ENCODE assay signal across 24 cellular contexts in the genomic region with DNA sequence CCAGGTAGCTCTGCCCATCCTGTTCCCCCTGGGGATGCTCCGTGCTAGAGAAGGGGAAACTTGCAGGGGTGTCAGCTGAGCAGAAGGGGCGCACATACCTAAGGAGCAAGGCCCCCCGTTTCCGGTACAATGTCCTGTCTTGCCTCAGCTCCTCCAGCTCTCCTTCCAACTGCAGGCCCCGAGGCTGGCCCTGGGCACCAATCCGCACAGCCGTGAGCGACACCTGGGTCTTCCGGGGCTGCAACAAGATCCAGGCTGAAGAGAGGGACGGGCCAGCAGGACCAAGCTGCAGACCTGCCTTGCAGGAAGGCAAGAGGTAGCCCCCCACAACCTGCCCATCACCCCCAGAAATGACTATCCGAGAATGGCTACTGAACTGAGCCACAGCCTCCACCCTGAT.
"Had no signal": no experiment of that assay in that cellular context is flagged by ENCODE, and none has a peak within 500 bp of the region (broad histone marks: within the 10 kb centered on the region; RNA-seq: fewer than 3 reads in every experiment).

No MANE protein-coding gene starts in this region.

- H3K9me3 ChIP-seq: colonic mucosa, esophagus muscularis mucosa, esophagus squamous epithelium, gastrocnemius medialis, gastroesophageal sphincter, heart left ventricle, heart right ventricle had no signal

- H3K27ac ChIP-seq: colonic mucosa, coronary artery, dorsolateral prefrontal cortex, epithelial cell of prostate, esophagus muscularis mucosa, esophagus squamous epithelium, foreskin keratinocyte, gastrocnemius medialis, gastroesophageal sphincter, heart left ventricle, heart right ventricle had no signal

- H3K4me1 ChIP-seq: colonic mucosa, foreskin keratinocyte, gastrocnemius medialis had no signal

- ATAC-seq: effector memory CD8-positive, alpha-beta T cell; esophagus mucosa; foreskin keratinocyte; gastrocnemius medialis; gastroesophageal sphincter; heart left ventricle; heart right ventricle had no signal

- H3K36me3 ChIP-seq: colonic mucosa, esophagus muscularis mucosa, esophagus squamous epithelium, gastrocnemius medialis, gastroesophageal sphincter, heart left ventricle, heart right ventricle had no signal

- H3K4me3 ChIP-seq: colonic mucosa, coronary artery, dorsolateral prefrontal cortex, esophagus muscularis mucosa, esophagus squamous epithelium, gastrocnemius medialis, gastroesophageal sphincter, heart left ventricle, heart right ventricle had no signal

- H3K27me3 ChIP-seq: colonic mucosa, dorsolateral prefrontal cortex, esophagus muscularis mucosa, esophagus squamous epithelium, gastrocnemius medialis, gastroesophageal sphincter, heart left ventricle, heart right ventricle had no signal

- DNase-seq: colonic mucosa; cortex of kidney; dermis blood vessel endothelial cell; dorsolateral prefrontal cortex; effector CD4-positive, alpha-beta T cell; effector CD8-positive, alpha-beta T cell; effector memory CD4-positive, alpha-beta T cell; effector memory CD8-positive, alpha-beta T cell; endodermal cell; erythroblast; esophagus squamous epithelium; foreskin fibroblast; foreskin keratinocyte; foreskin melanocyte; gastrocnemius medialis; glutamatergic neuron; head of caudate nucleus; heart left ventricle; heart right ventricle had no signal
